8 cellular contexts compared by ENCODE assay signal in genomic region chr5:177491429-177491945, GRCh38. TPM values are rescaled to one million over a fixed set of nuclear protein-coding genes. Genes with fewer than 3 reads are reported as not detected.
DNase-seq lines count a peak whose midpoint lies in the region; ATAC-seq and TF ChIP-seq lines count a peak whose summit lies in the region.

No MANE protein-coding gene starts in this region.

- 68 to 74% methylated on average over 37 to 42 of the region's 43 CpGs for WGBS in body of pancreas, 2 donors

- no peaks in the 10 kb centered on the region for H3K9me3 ChIP-seq in MM.1S (replicated peaks; ENCODE audit: insufficient read depth, low read length)
- no peaks in the 10 kb centered on the region for H3K9me3 ChIP-seq in body of pancreas
- no peaks in the 10 kb centered on the region for H3K9me3 ChIP-seq in mucosa of descending colon

- H2AFZ ChIP-seq in MM.1S (ENCODE audit: low read length): no peak overlapping the region

- H3K27ac ChIP-seq in MM.1S (ENCODE audit: low read length) (no peak overlapping the region), body of pancreas (no peak overlapping the region)

- no peaks in the 10 kb centered on the region for H3K9me2 ChIP-seq in MM.1S (replicated peaks; ENCODE audit: insufficient read depth, low read length)

- intact Hi-C loops in body of pancreas (cut with DNase I) (no loop called here), mucosa of descending colon (cut with DNase I, micrococcal nuclease) (no loop called here)

- H3K4me1 ChIP-seq in MM.1S (ENCODE audit: low read length) (peaks cover 11% of the 10 kb centered on the region), body of pancreas (peaks cover 16% of the 10 kb centered on the region), mucosa of descending colon (ENCODE audit: low read depth) (peaks cover 26% of the 10 kb centered on the region)

- peak; percentile 61 for TF ChIP-seq CTCF in GM10266 (IDR thresholded peaks at IDR 0.05; ENCODE audit: control insufficient read depth, insufficient read depth, low read depth, missing control alignments)
- peak; percentile 84 for TF ChIP-seq CTCF in MM.1S (IDR thresholded peaks at IDR 0.05; ENCODE audit: low read length)
- peak in 6 of 7 experiments; percentile 12 to 40 (median 25) for TF ChIP-seq CTCF in body of pancreas (IDR thresholded peaks at IDR 0.05)
- TF ChIP-seq CTCF in mucosa of descending colon (IDR thresholded peaks at IDR 0.05): peak; percentile 44

- DNase-seq in GM10266 (ENCODE audit: extremely low spot score) (no peak), MM.1S (peak; percentile 78), body of pancreas (peak in 1 of 4 donors; percentile 29), mucosa of descending colon (peak in 2 of 3 donors; percentile 59 to 65), A172 (ENCODE audit: low spot score) (no peak)

- H3K27me3 ChIP-seq in MM.1S (replicated peaks; ENCODE audit: insufficient read depth, low read length) (no peaks in the 10 kb centered on the region), body of pancreas (no peaks in the 10 kb centered on the region)

- H3K4me2 ChIP-seq in MM.1S (ENCODE audit: low read depth, low read length): no peak overlapping the region

- no peaks in the 10 kb centered on the region for H3K79me2 ChIP-seq in MM.1S (ENCODE audit: low read length)

- ATAC-seq in body of pancreas (no peak), mucosa of descending colon (peak; percentile 65), GM21360 (IDR thresholded peaks at IDR 0.05; ENCODE audit: unreplicated experiment) (no peak), GM19452 (IDR thresholded peaks at IDR 0.05; ENCODE audit: unreplicated experiment) (no peak), HG02759 (IDR thresholded peaks at IDR 0.05; ENCODE audit: unreplicated experiment) (no peak)

- H4K20me1 ChIP-seq in MM.1S (ENCODE audit: insufficient read depth, low read length): no peaks in the 10 kb centered on the region

- no peaks in the 10 kb centered on the region for H3K36me3 ChIP-seq in MM.1S (replicated peaks; ENCODE audit: insufficient read depth, low read length)
- H3K36me3 ChIP-seq in body of pancreas (replicated peaks in 1 of 2; ENCODE audit: insufficient read depth in 1 of 2, low read depth in 2 of 2): no peaks in the 10 kb centered on the region
- H3K36me3 ChIP-seq in mucosa of descending colon (ENCODE audit: low read depth): no peaks in the 10 kb centered on the region

- H3K4me3 ChIP-seq in MM.1S (ENCODE audit: low read length) (no peak overlapping the region), body of pancreas (no peak overlapping the region), mucosa of descending colon (no peak overlapping the region)

- no peak for TF ChIP-seq POLR2A in body of pancreas (IDR thresholded peaks at IDR 0.05)

- H3K9ac ChIP-seq in MM.1S (ENCODE audit: low read length): no peak overlapping the region

- peaks cover 6% of the 10 kb centered on the region for H3F3A ChIP-seq in MM.1S (ENCODE audit: insufficient read depth, low read length)

RNA-seq across cellular contexts. Expression of gene PDLIM7, which starts 5.9 kb away (rescaled TPM):
- 10 to 100 TPM in 1 of 2 donors, 1 to 10 TPM in 1; 7.3 to 15.8 TPM for total RNA-seq in body of pancreas
- total RNA-seq in mucosa of descending colon: 100 to 1,000 TPM in 1 of 3 donors, 10 to 100 TPM in 2; 12.9 to 333 (median 54.0) TPM
- 189 and 215 TPM in 2 replicates for total RNA-seq in A172 (2014; rRNA removed; shearing (Covaris generic))

RNA-seq across cellular contexts. Expression of gene DBN1, which starts 18.1 kb away (rescaled TPM):
- 10 to 100 TPM; 28.0 to 29.0 TPM for total RNA-seq in body of pancreas
- total RNA-seq in mucosa of descending colon: 10 to 100 TPM; 12.1 to 61.8 (median 17.2) TPM
- 343 and 354 TPM in 2 replicates for total RNA-seq in A172 (2014; rRNA removed; shearing (Covaris generic))

RNA-seq across cellular contexts. Expression of gene DOK3, which starts 18.1 kb away (rescaled TPM):
- total RNA-seq in body of pancreas: 1 to 10 TPM; 3.3 to 5.4 TPM
- 10 to 100 TPM in 1 of 3 donors, 1 to 10 TPM in 2; 3.7 to 10.3 (median 8.4) TPM for total RNA-seq in mucosa of descending colon
- total RNA-seq in A172 (2014; rRNA removed; shearing (Covaris generic)): 0.19 and 1.7 TPM in 2 replicates

RNA-seq across cellular contexts. Expression of gene DDX41, which starts 25.3 kb away (rescaled TPM):
- total RNA-seq in body of pancreas (100 to 1,000 TPM in 1 of 2 donors, 10 to 100 TPM in 1; 86.1 to 115 TPM), mucosa of descending colon (10 to 100 TPM; 65.3 to 79.2 (median 79.0) TPM)
- total RNA-seq in A172 (2014; rRNA removed; shearing (Covaris generic)): 153 and 154 TPM in 2 replicates

RNA-seq across cellular contexts. Expression of gene PRR7, which starts 44.9 kb away (rescaled TPM):
- 1 to 10 TPM in 1 of 2 donors, under 1 TPM in 1; 0.78 to 1.3 TPM for total RNA-seq in body of pancreas
- 1 to 10 TPM; 1.1 to 1.2 (median 1.2) TPM for total RNA-seq in mucosa of descending colon
- total RNA-seq in A172 (2014; rRNA removed; shearing (Covaris generic)): 58.8 and 72.4 TPM in 2 replicates

Comparison
In these comparisons a context has a peak if more than half of its experiments do, and no peak if none do; other contexts are left out.
1. DNase-seq: peak in MM.1S (single experiment) and mucosa of descending colon (2 of 3); none in GM10266 (single experiment) and A172 (single experiment).
2. CTCF ChIP-seq: peak in every context shown above with its lines; median percentile 84 in MM.1S; 61 in GM10266; 44 in mucosa of descending colon; 25 in body of pancreas.